In genomic region chr2:225028572-225028971, GRCh38 we compare ENCODE assay signal across 1 cellular context.
TF ChIP-seq lines count a peak whose summit lies in the region.

No MANE protein-coding gene starts in this region.

TF ChIP-seq in GM23338, 12 proteins besides CTCF, POLR2A, EP300 and RAD21 (continued from another document):
- TF ChIP-seq EZH2phosphoT487 (IDR thresholded peaks at IDR 0.05; ENCODE audit: unreplicated experiment), result no peak
- TF ChIP-seq NANOG (IDR thresholded peaks at IDR 0.05; ENCODE audit: borderline replicate concordance), result no peak
- no peak for TF ChIP-seq POLR2AphosphoS5 (IDR thresholded peaks at IDR 0.05; ENCODE audit: low read depth)
- no peak for TF ChIP-seq ZNF114 (CRISPR knock-in tag; IDR thresholded peaks at IDR 0.05)
- no peak for TF ChIP-seq STAT1 (IDR thresholded peaks at IDR 0.05; ENCODE audit: unreplicated experiment)
- no peak for TF ChIP-seq EZH2 (IDR thresholded peaks at IDR 0.05; ENCODE audit: low read depth, unreplicated experiment)
- no peak for TF ChIP-seq CREB1 (CRISPR knock-in tag; IDR thresholded peaks at IDR 0.05; ENCODE audit: low read depth)
- TF ChIP-seq ZNF462 (CRISPR knock-in tag; IDR thresholded peaks at IDR 0.05), result no peak
